ENCODE assay signal across 24 cellular contexts in the genomic region with DNA sequence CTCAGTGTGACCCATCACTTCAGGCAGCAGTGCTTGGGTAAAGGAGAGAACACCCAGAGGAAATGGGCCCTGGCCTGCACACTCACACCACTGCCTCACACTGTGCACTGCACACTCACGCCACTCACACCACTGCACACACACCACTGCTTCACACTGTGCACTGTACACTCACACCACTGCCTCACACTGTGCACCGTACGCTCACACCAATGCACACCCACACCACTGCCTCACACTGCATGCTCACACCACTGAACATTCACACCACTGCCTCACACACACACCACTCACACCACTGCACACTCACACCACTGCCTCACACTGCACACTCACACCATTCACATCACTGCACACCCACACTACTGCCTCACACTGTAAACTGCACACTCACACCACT. TPM values are rescaled to one million over a fixed set of nuclear protein-coding genes. Genes with fewer than 3 reads are reported as not detected.
"Had no signal": no experiment of that assay in that cellular context is flagged by ENCODE, and none has a peak within 500 bp of the region (broad histone marks: within the 10 kb centered on the region; RNA-seq: fewer than 3 reads in every experiment).

No MANE protein-coding gene starts in this region.

- H3K27ac ChIP-seq: ascending aorta, cardiac muscle cell, esophagus muscularis mucosa, lower lobe of right lung, parathyroid adenoma, thoracic aorta, vagina had no signal

- H3K4me1 ChIP-seq: ascending aorta, esophagus muscularis mucosa, lower lobe of right lung, parathyroid adenoma, vagina had no signal

- H3K4me1 Mint-ChIP-seq: activated CD4-positive, alpha-beta T cell treated with anti-CD3 and anti-CD28 coated beads, Interleukin-2, amount 10 ng/mL, durations not matched to agents 24 days and 14 days had no signal

- DNase-seq: activated CD4-positive, alpha-beta T cell treated with anti-CD3 and anti-CD28 coated beads, Interleukin-2, amount 10 ng/mL, durations not matched to agents 24 days and 14 days; activated CD8-positive, alpha-beta T cell treated with anti-CD3 and anti-CD28 coated beads for 36 hours; activated naive CD4-positive, alpha-beta T cell treated with Interleukin-2 at 50 U/mL for 16 hours; activated T-cell treated with anti-CD3 and anti-CD28 coated beads, Interleukin-2, amount 50 U/mL, for 24 hours; dermis blood vessel endothelial cell; effector memory CD4-positive, alpha-beta T cell; islet precursor cell; left colon; lower lobe of right lung; SK-N-SH; stimulated activated CD4-positive, alpha-beta T cell treated with anti-CD3 and anti-CD28 coated beads, Interleukin-4, amount 100 ng/mL, for 1 hour; T-helper 1 cell; T-helper 9 cell had no signal

- H3K4me3 ChIP-seq: ascending aorta, cardiac muscle cell, esophagus muscularis mucosa, lower lobe of right lung, smooth muscle cell, thoracic aorta, vagina had no signal

- H3K27ac Mint-ChIP-seq: activated CD4-positive, alpha-beta T cell treated with anti-CD3 and anti-CD28 coated beads, Interleukin-2, amount 10 ng/mL, durations not matched to agents 24 days and 14 days; activated CD8-positive, alpha-beta T cell treated with anti-CD3 and anti-CD28 coated beads for 36 hours; activated T-cell treated with anti-CD3 and anti-CD28 coated beads, Interleukin-2, amount 50 U/mL, for 24 hours; activated T-helper 2 cell treated with anti-CD3 and anti-CD28 coated beads, Interferon-gamma antibody, Interleukin-2, Interleukin-4, amounts not matched to agents 10 μg/mL and 5 μg/mL and 100 μg/mL, durations not matched to agents 14 hours and 24 hours and 36 hours; mesothelial cell of epicardium had no signal

- H3K9me3 ChIP-seq: ascending aorta, esophagus muscularis mucosa, lower lobe of right lung, SK-N-SH, thoracic aorta, vagina had no signal

- H3K4me3 Mint-ChIP-seq: activated CD4-positive, alpha-beta T cell treated with anti-CD3 and anti-CD28 coated beads, Interleukin-2, amount 10 ng/mL, durations not matched to agents 24 days and 14 days; activated CD8-positive, alpha-beta T cell treated with anti-CD3 and anti-CD28 coated beads for 36 hours; activated T-cell treated with anti-CD3 and anti-CD28 coated beads, Interleukin-2, amount 50 U/mL, for 24 hours; mesothelial cell of epicardium had no signal

- H3K9me3 Mint-ChIP-seq: activated CD8-positive, alpha-beta T cell treated with anti-CD3 and anti-CD28 coated beads for 36 hours; activated T-helper 2 cell treated with anti-CD3 and anti-CD28 coated beads, Interferon-gamma antibody, Interleukin-2, Interleukin-4, amounts not matched to agents 10 μg/mL and 5 μg/mL and 100 μg/mL, durations not matched to agents 14 hours and 24 hours and 36 hours; mesothelial cell of epicardium had no signal

- H3K27me3 ChIP-seq: ascending aorta, cardiac muscle cell, vagina had no signal

- H3K36me3 ChIP-seq: ascending aorta, cardiac muscle cell, esophagus muscularis mucosa, lower lobe of right lung, thoracic aorta, vagina had no signal

- ATAC-seq: activated CD8-positive, alpha-beta T cell treated with anti-CD3 and anti-CD28 coated beads for 36 hours; left colon; sciatic nerve had no signal

RNA-seq across cellular contexts. Expression of a gene that starts 53.0 kb away (rescaled TPM):
- total RNA-seq: activated CD4-positive, alpha-beta T cell treated with anti-CD3 and anti-CD28 coated beads, Interleukin-2, amount 10 ng/mL, durations not matched to agents 24 days and 14 days; activated CD8-positive, alpha-beta T cell treated with anti-CD3 and anti-CD28 coated beads for 36 hours; activated T-helper 2 cell treated with anti-CD3 and anti-CD28 coated beads, Interferon-gamma antibody, Interleukin-2, Interleukin-4, amounts not matched to agents 10 μg/mL and 5 μg/mL and 100 μg/mL, durations not matched to agents 14 hours and 24 hours and 36 hours; ascending aorta; dermis blood vessel endothelial cell; endothelial cell of umbilical vein had no signal
- polyA plus RNA-seq: endothelial cell of umbilical vein, SK-N-SH had no signal
